ENCODE assay signal across 27 cellular contexts in the genomic region with DNA sequence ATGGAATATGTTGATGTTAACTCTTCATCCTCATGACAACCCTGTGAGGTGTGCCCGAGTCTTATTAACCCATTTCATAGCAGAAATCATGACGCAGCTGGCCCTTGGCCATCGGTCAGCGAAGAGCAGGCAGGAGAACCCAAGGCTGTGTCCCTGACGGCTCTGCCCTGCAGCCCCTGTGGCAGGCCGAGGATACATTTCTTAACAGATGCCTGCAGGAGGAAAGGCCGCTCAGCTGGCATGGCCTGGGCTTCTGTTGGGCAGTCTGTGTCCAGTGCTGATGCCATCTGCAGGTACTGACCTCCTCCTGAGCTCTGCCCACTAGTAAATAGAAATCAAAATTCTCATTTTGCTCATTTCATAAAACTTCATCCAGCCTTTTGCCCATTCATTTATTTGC.
"Had no signal": no experiment of that assay in that cellular context is flagged by ENCODE, and none has a peak within 500 bp of the region (broad histone marks: within the 10 kb centered on the region; RNA-seq: fewer than 3 reads in every experiment).

No MANE protein-coding gene starts in this region.

- H3K4me3 Mint-ChIP-seq: immature natural killer cell; mesothelial cell of epicardium; naive B cell; natural killer cell; nephron progenitor cell; stimulated activated effector memory CD8-positive, alpha-beta T cell treated with anti-CD3 and anti-CD28 coated beads, Interleukin-12 subunit alpha, Interleukin-12 subunit beta, amount 100 ng/mL, for 72 hours; stimulated activated naive CD8-positive, alpha-beta T cell treated with anti-CD3 and anti-CD28 coated beads, Interleukin-15, Interleukin-2, amounts not matched to agents 100 ng/mL and 50 ng/mL, for 24 hours had no signal

- H3K9me3 ChIP-seq: left ventricle myocardium inferior, ovary, prostate gland, spleen, suprapubic skin, thoracic aorta, tibial artery, upper lobe of right lung had no signal

- H3K27ac Mint-ChIP-seq: immature natural killer cell; mesothelial cell of epicardium; natural killer cell; nephron progenitor cell; stimulated activated effector memory CD8-positive, alpha-beta T cell treated with anti-CD3 and anti-CD28 coated beads, Interleukin-12 subunit alpha, Interleukin-12 subunit beta, amount 100 ng/mL, for 72 hours; stimulated activated naive CD8-positive, alpha-beta T cell treated with anti-CD3 and anti-CD28 coated beads, Interleukin-15, Interleukin-2, amounts not matched to agents 100 ng/mL and 50 ng/mL, for 24 hours had no signal

- H3K36me3 Mint-ChIP-seq: mesothelial cell of epicardium; stimulated activated effector memory CD8-positive, alpha-beta T cell treated with anti-CD3 and anti-CD28 coated beads, Interleukin-12 subunit alpha, Interleukin-12 subunit beta, amount 100 ng/mL, for 72 hours had no signal

- H3K27ac ChIP-seq: left ventricle myocardium inferior, ovary, prostate gland, spleen, suprapubic skin, thoracic aorta, tibial artery, upper lobe of right lung had no signal

- H3K4me1 ChIP-seq: prostate gland, tibial artery had no signal

- ATAC-seq: left colon, natural killer cell, right cardiac atrium, sciatic nerve, upper lobe of right lung had no signal

- DNase-seq: hypothalamus; immature natural killer cell; kidney; left colon; left ventricle myocardium inferior; naive B cell; natural killer cell; nephron progenitor cell; ovary; retina; right cardiac atrium; small intestine; spleen; stimulated activated CD4-positive, alpha-beta T cell treated with anti-CD3 and anti-CD28 coated beads, Interleukin-1b, Interleukin-23, amount 100 ng/mL, for 48 hours; stimulated activated CD4-positive, alpha-beta T cell treated with anti-CD3 and anti-CD28 coated beads, Interleukin-2, amount 100 ng/mL, for 48 hours; stimulated activated naive CD4-positive, alpha-beta T cell; tibial artery; trophoblast cell; upper lobe of right lung had no signal

- H3K27me3 ChIP-seq: ovary had no signal

- H3K4me3 ChIP-seq: left ventricle myocardium inferior, lung, ovary, prostate gland, spleen, suprapubic skin, thoracic aorta, tibial artery, upper lobe of right lung had no signal

- H3K36me3 ChIP-seq: left ventricle myocardium inferior, ovary, prostate gland, spleen, suprapubic skin, thoracic aorta, tibial artery, upper lobe of right lung had no signal

- H3K9me3 Mint-ChIP-seq: immature natural killer cell; mesothelial cell of epicardium; natural killer cell; nephron progenitor cell; stimulated activated effector memory CD8-positive, alpha-beta T cell treated with anti-CD3 and anti-CD28 coated beads, Interleukin-12 subunit alpha, Interleukin-12 subunit beta, amount 100 ng/mL, for 72 hours; stimulated activated naive CD8-positive, alpha-beta T cell treated with anti-CD3 and anti-CD28 coated beads, Interleukin-15, Interleukin-2, amounts not matched to agents 100 ng/mL and 50 ng/mL, for 24 hours had no signal
